Comparison of ENCODE assay signal across 9 cellular contexts in the genomic region with DNA sequence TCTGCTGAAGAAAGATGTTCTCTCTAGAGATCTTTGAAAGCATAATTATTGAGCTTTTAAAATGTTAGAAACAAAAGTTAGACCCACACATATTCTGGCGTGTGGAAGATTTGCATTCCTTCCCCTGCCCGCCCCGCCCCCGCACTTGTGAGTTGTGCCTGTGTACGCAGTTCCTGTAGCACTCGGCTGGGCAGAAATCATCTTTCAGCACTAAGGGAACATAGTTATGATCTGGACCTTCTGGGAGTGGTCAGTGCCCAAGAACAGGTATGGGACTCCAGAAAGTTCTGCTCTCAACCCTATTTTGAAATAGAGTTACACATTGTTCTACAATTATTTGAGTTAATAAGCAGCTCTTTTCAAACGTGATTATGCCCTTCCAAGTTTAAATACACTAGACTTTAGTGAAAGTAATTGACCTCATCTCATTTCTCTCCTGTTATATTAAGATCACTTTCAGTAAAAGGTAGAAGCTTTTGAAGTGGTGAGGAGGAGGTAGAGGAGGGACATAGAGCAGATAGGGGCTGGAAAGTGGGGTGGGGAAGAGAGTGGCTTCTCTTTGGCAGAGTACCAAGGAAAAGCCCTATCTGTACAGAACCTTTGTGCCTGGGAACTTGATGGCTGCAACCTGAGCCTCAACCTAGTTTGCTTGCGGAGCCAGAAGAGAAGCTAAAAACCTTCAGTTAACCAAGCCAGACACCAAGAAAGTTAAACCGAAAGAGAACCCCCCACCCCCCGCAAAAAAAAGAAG. TPM values are rescaled to one million over a fixed set of nuclear protein-coding genes. Genes with fewer than 3 reads are reported as not detected.
DNase-seq lines count a peak whose midpoint lies in the region; ATAC-seq and TF ChIP-seq lines count a peak whose summit lies in the region.
"Had no signal": no experiment of that assay in that cellular context is flagged by ENCODE, and none has a peak within 500 bp of the region (broad histone marks: within the 10 kb centered on the region; RNA-seq: fewer than 3 reads in every experiment).

No MANE protein-coding gene starts in this region.

- 42 to 49% methylated on average over 10 of the region's 10 CpGs for WGBS in testis, 2 donors

- intact Hi-C loops in lower lobe of right lung (cut with DNase I) = no loop called here
- intact Hi-C loops in testis (cut with DNase I; ENCODE audit: low total_unique reads) = no loop called here

- DNase-seq in GM13976 (ENCODE audit: low spot score) (peak; percentile 58), lower lobe of right lung (peak; percentile 86), testis (peak; percentile 68), dedifferentiated amniotic fluid mesenchymal stem cell (ENCODE audit: extremely low spot score) (no peak), islet precursor cell (no peak), activated gamma-delta T cell (lab: John Stamatoyannopoulos, UW) (no peak)
- DNase-seq in activated naive CD4-positive, alpha-beta T cell treated with Interleukin-2 at 50 U/mL for 16 hours = peak; percentile 32

- in situ Hi-C loops in GM13976 (cut with MboI; ENCODE audit: low sequenced_read_pairs, unreplicated experiment) = no loop called here

- H3K4me3 ChIP-seq in lower lobe of right lung = peak overlapping the region; percentile 22
- no peak overlapping the region for H3K4me3 ChIP-seq in testis
- H3K4me3 ChIP-seq: tibial artery had no signal

- H3K27ac ChIP-seq in lower lobe of right lung (peak overlapping the region; percentile 75), testis (peak overlapping the region in 1 of 2 donors; percentile 23)
- H3K27ac ChIP-seq: tibial artery had no signal

- H3K9me3 ChIP-seq in lower lobe of right lung = no peaks in the 10 kb centered on the region
- no peaks in the 10 kb centered on the region for H3K9me3 ChIP-seq in testis
- H3K9me3 ChIP-seq: tibial artery had no signal

- H3K36me3 ChIP-seq in lower lobe of right lung (no peaks in the 10 kb centered on the region), testis (ENCODE audit: low read depth, missing control alignments) (no peaks in the 10 kb centered on the region)
- H3K36me3 ChIP-seq: tibial artery had no signal

- ATAC-seq in HG02885 (IDR thresholded peaks at IDR 0.05; ENCODE audit: poor library complexity, unreplicated experiment) (peak; percentile 80), lower lobe of right lung (peak; percentile 93)

- H3K4me1 ChIP-seq in lower lobe of right lung (peaks cover 49% of the 10 kb centered on the region), testis (peaks cover 3% of the 10 kb centered on the region)

- no peak for TF ChIP-seq CTCF in GM13976 (IDR thresholded peaks at IDR 0.05; ENCODE audit: borderline replicate concordance, control extremely low read depth, extremely low read depth, insufficient read depth, missing control alignments)
- TF ChIP-seq CTCF in lower lobe of right lung (IDR thresholded peaks at IDR 0.05) = no peak
- TF ChIP-seq CTCF in testis (IDR thresholded peaks at IDR 0.05) = no peak

- TF ChIP-seq POLR2A in testis (IDR thresholded peaks at IDR 0.05) = no peak

- H3K27me3 ChIP-seq in lower lobe of right lung (ENCODE audit: low read depth) (no peaks in the 10 kb centered on the region), testis (no peaks in the 10 kb centered on the region)
- H3K27me3 ChIP-seq: tibial artery had no signal

RNA-seq across cellular contexts. Expression of a gene that starts 5.7 kb away (rescaled TPM):
- total RNA-seq in lower lobe of right lung = 106 TPM
- 10 to 100 TPM; 16.8 to 20.2 TPM for total RNA-seq in testis
- polyA plus RNA-seq in testis (ENCODE audit: insufficient read depth, low read depth, low replicate concordance) = 33.7 TPM

RNA-seq across cellular contexts. Expression of a gene that starts 34.9 kb away (rescaled TPM):
- 43.3 TPM for total RNA-seq in lower lobe of right lung
- 10 to 100 TPM; 75.7 to 80.5 TPM for total RNA-seq in testis
- 36.4 TPM for polyA plus RNA-seq in testis (ENCODE audit: insufficient read depth, low read depth, low replicate concordance)

Comparison
In these comparisons a context has a peak if more than half of its experiments do, and no peak if none do; other contexts are left out.
1. DNase-seq: peak in GM13976 (single experiment), activated naive CD4-positive, alpha-beta T cell treated with Interleukin-2 at 50 U/mL for 16 hours (single experiment), lower lobe of right lung (single experiment) and testis (single experiment); none in dedifferentiated amniotic fluid mesenchymal stem cell (single experiment), islet precursor cell (single experiment) and activated gamma-delta T cell (single experiment).